In the genomic region with DNA sequence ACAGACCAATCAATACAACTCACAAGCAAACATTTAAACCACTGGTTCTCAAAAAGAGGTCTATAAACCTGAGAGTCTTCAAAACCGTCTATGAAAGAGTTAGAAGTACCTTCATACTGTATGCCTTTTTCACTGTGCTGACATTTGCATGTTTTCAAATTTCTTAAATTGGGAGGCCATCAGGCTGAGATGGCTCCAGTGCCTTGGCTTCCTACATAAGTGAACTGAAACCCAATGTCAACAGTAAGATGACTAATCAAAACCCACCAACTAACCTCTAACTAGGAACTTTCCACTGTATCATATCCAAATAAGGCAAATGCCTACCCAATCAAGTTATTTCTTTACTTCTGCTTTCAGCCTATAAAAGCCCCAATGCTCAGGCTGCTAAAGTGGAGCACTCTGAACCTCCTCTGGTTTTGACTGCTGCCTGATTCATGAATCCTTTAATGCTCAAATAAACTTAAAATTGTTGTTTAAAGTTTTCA, we compare ENCODE assay signal across 10 cellular contexts. TPM values are rescaled to one million over a fixed set of nuclear protein-coding genes. Genes with fewer than 3 reads are reported as not detected.
DNase-seq lines count a peak whose midpoint lies in the region; ATAC-seq, FAIRE-seq and TF ChIP-seq lines count a peak whose summit lies in the region.
"Had no signal": no experiment of that assay in that cellular context is flagged by ENCODE, and none has a peak within 500 bp of the region (broad histone marks: within the 10 kb centered on the region; RNA-seq: fewer than 3 reads in every experiment).

No MANE protein-coding gene starts in this region.

- H3K9ac ChIP-seq in astrocyte (ENCODE audit: low read length), result no peak overlapping the region

- H3K36me3 ChIP-seq in astrocyte (ENCODE audit: insufficient read depth, low read length), result no peaks in the 10 kb centered on the region

- H3K27me3 ChIP-seq in astrocyte (ENCODE audit: insufficient read depth, low read length) (no peaks in the 10 kb centered on the region), dorsolateral prefrontal cortex (no peaks in the 10 kb centered on the region)
- H3K27me3 ChIP-seq: cardiac muscle cell had no signal

- no peak overlapping the region for H3K4me3 ChIP-seq in astrocyte (ENCODE audit: insufficient read depth, low read depth, low read length)
- no peak overlapping the region for H3K4me3 ChIP-seq in dorsolateral prefrontal cortex
- H3K4me3 ChIP-seq: cardiac muscle cell had no signal

- H3K9me3 Mint-ChIP-seq in astrocyte (ENCODE audit: unreplicated experiment), result peaks cover 3% of the 10 kb centered on the region

- intact Hi-C loops in dorsolateral prefrontal cortex (cut with DNase I), result no loop called here

- H3K36me3 Mint-ChIP-seq in astrocyte (ENCODE audit: low read depth, unreplicated experiment), result peaks cover 21% of the 10 kb centered on the region

- H2AFZ ChIP-seq in astrocyte (ENCODE audit: low read depth, low read length), result no peak overlapping the region

- peak overlapping the region; percentile 64 for H3K4me3 Mint-ChIP-seq in astrocyte (ENCODE audit: unreplicated experiment)

- no peak for FAIRE-seq in astrocyte (lab: Jason Lieb, UNC)

- peaks cover 8% of the 10 kb centered on the region for H3K4me1 ChIP-seq in astrocyte (ENCODE audit: insufficient read depth, low read length)

- H3K27me3 Mint-ChIP-seq in astrocyte (ENCODE audit: low read depth, unreplicated experiment), result no peaks in the 10 kb centered on the region

- DNase-seq in EH (ENCODE audit: low read depth), result peak; percentile 19
- DNase-seq in KBM-7, result peak; percentile 36
- peak; percentile 13 for DNase-seq in astrocyte (ENCODE audit: low read depth)
- DNase-seq in dorsolateral prefrontal cortex, result no peak
- no peak for DNase-seq in NCI-H128 (lab: John Stamatoyannopoulos, UW; ENCODE audit: unreplicated experiment)
- DNase-seq in ureter (ENCODE audit: low spot score), result no peak
- DNase-seq in HuH-7.5 (ENCODE audit: low spot score), result no peak
- DNase-seq: NCI-H510A had no signal

- in situ Hi-C loops in KBM-7 (cut with MboI; ENCODE audit: low pct_unique_long_range_greater_than_20kb, low sequenced_read_pairs), result no loop called here

- H3K4me2 ChIP-seq in astrocyte (ENCODE audit: low read length), result no peak overlapping the region

- peaks cover 19% of the 10 kb centered on the region for H3K4me1 Mint-ChIP-seq in astrocyte (ENCODE audit: low read depth, unreplicated experiment)

- no peak for TF ChIP-seq CTCF in astrocyte (IDR thresholded peaks at IDR 0.05; ENCODE audit: insufficient read depth, low read depth, low read length)
- TF ChIP-seq CTCF in dorsolateral prefrontal cortex (IDR thresholded peaks at IDR 0.05 in 54 of 56, conservative IDR thresholded peaks at IDR 0.05 in 2 of 56; ENCODE audit: low read depth in 1 of 56, partially characterized antibody in 56 of 56), result no peak

- peaks cover 26% of the 10 kb centered on the region for H4K20me1 ChIP-seq in astrocyte (ENCODE audit: insufficient read depth, low read length)

- peak; percentile 69 for ATAC-seq in GM21367 (IDR thresholded peaks at IDR 0.05; ENCODE audit: unreplicated experiment)

- H3K27ac Mint-ChIP-seq in astrocyte (ENCODE audit: unreplicated experiment), result peak overlapping the region; percentile 10

- H3K9me3 ChIP-seq in astrocyte (ENCODE audit: insufficient read depth, low read depth, low read length), result no peaks in the 10 kb centered on the region

- H3K27ac ChIP-seq in astrocyte (ENCODE audit: low read depth, low read length) (no peak overlapping the region), dorsolateral prefrontal cortex (no peak overlapping the region)
- H3K27ac ChIP-seq: cardiac muscle cell had no signal

- peaks cover 43% of the 10 kb centered on the region for H3K79me2 ChIP-seq in astrocyte (ENCODE audit: insufficient read depth, low read length)

RNA-seq across cellular contexts. Expression of a gene that starts 35.1 kb away (rescaled TPM):
- total RNA-seq in astrocyte (25.3 and 32.0 TPM in 2 replicates), dorsolateral prefrontal cortex (100 to 1,000 TPM in 22 of 120 experiments, 10 to 100 TPM in 98; 61.9 to 120 (median 86.7) TPM), ureter (76.5 TPM)

Comparison
In these comparisons a context has a peak if more than half of its experiments do, and no peak if none do; other contexts are left out.
1. DNase-seq: peak in EH (single experiment), KBM-7 (single experiment) and astrocyte (single experiment); none in dorsolateral prefrontal cortex (0 of 10), NCI-H128 (single experiment), ureter (single experiment) and HuH-7.5 (single experiment).